ENCODE assay signal across 8 cellular contexts in genomic region chr2:20650880-20651730, GRCh38. TPM values are rescaled to one million over a fixed set of nuclear protein-coding genes. Genes with fewer than 3 reads are reported as not detected.
DNase-seq lines count a peak whose midpoint lies in the region; ATAC-seq, FAIRE-seq and TF ChIP-seq lines count a peak whose summit lies in the region.

A gene with protein sequence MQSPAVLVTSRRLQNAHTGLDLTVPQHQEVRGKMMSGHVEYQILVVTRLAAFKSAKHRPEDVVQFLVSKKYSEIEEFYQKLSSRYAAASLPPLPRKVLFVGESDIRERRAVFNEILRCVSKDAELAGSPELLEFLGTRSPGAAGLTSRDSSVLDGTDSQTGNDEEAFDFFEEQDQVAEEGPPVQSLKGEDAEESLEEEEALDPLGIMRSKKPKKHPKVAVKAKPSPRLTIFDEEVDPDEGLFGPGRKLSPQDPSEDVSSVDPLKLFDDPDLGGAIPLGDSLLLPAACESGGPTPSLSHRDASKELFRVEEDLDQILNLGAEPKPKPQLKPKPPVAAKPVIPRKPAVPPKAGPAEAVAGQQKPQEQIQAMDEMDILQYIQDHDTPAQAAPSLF (minus strand): TSS chr2:20651098. CDS start chr2:20651063, 35 bp downstream.

- intact Hi-C loops in pancreas (cut with DNase I) (no loop called here), tibial artery (cut with DNase I; ENCODE audit: low total_unique reads) (no loop called here)

- H3K27ac Mint-ChIP-seq in activated naive CD4-positive, alpha-beta T cell treated with anti-CD3 and anti-CD28 coated beads, Interleukin-2, amount 50 U/mL, for 72 hours, result peak within 1 kb of the TSS; percentile 77 to 94
- peak within 1 kb of the TSS; percentile 77 for H3K27ac Mint-ChIP-seq in glutamatergic neuron (ENCODE audit: unreplicated experiment)

- H3K36me3 ChIP-seq in H7 (replicated peaks; ENCODE audit: control insufficient read depth, insufficient read depth, low read length) (no peaks in the 10 kb centered on the region), pancreas (no peaks in the 10 kb centered on the region), tibial artery (peaks cover 0 to 11% (median 8%) of the 10 kb centered on the region in 3 donors)

- H3K27ac ChIP-seq in pancreas, result peak within 1 kb of the TSS; percentile 82 to 87 (median 84)
- H3K27ac ChIP-seq in tibial artery, result peak within 1 kb of the TSS; percentile 98

- H3K9me3 Mint-ChIP-seq in activated naive CD4-positive, alpha-beta T cell treated with anti-CD3 and anti-CD28 coated beads, Interleukin-2, amount 50 U/mL, for 72 hours, result no peaks in the 10 kb centered on the region
- peaks cover 8% of the 10 kb centered on the region for H3K9me3 Mint-ChIP-seq in glutamatergic neuron (ENCODE audit: unreplicated experiment)

- peaks cover 25% of the 10 kb centered on the region for H3K4me1 Mint-ChIP-seq in glutamatergic neuron (ENCODE audit: low read depth, unreplicated experiment)

- 1% methylated on average over 57 to 71 of the region's 71 CpGs for WGBS in pancreas, 2 donors

- peak; percentile 94 for TF ChIP-seq CTCF in glutamatergic neuron (IDR thresholded peaks at IDR 0.05; ENCODE audit: partially characterized antibody, unreplicated experiment)
- TF ChIP-seq CTCF in pancreas (IDR thresholded peaks at IDR 0.05), result peak; percentile 90 to 97 (median 94)
- peak; percentile 79 to 99 for TF ChIP-seq CTCF in tibial artery (IDR thresholded peaks at IDR 0.05)

- H3K9me3 ChIP-seq in pancreas (no peaks in the 10 kb centered on the region), tibial artery (no peaks in the 10 kb centered on the region)

- peaks cover 17% of the 10 kb centered on the region for H3K27me3 Mint-ChIP-seq in glutamatergic neuron (ENCODE audit: unreplicated experiment)

- DNase-seq in GM04504 (ENCODE audit: low read depth) (peak; percentile 64), H7 (peak; percentile 99), M059J (ENCODE audit: low read depth) (peak; percentile 69), glutamatergic neuron (peak; percentile 90), pancreas (peak; percentile 77 to 98 (median 90)), tibial artery (peak; percentile 79 to 94)
- DNase-seq in activated naive CD4-positive, alpha-beta T cell treated with anti-CD3 and anti-CD28 coated beads, Interleukin-2, amount 50 U/mL, for 72 hours (ENCODE audit: low spot score in 2 of 2), result peak; percentile 93 to 97

- H3K4me1 ChIP-seq in pancreas (peaks cover 0 to 11% (median 9%) of the 10 kb centered on the region in 3 donors), tibial artery (peaks cover 0 to 50% (median 37%) of the 10 kb centered on the region in 4 donors)

- FAIRE-seq in pancreas (lab: Jason Lieb, UNC), result no peak

- peak within 1 kb of the TSS; percentile 84 for H3K4me3 ChIP-seq in H7 (ENCODE audit: insufficient read depth, low read depth, low read length)
- H3K4me3 ChIP-seq in pancreas, result peak within 1 kb of the TSS; percentile 58 to 99 (median 98)
- H3K4me3 ChIP-seq in tibial artery, result peak within 1 kb of the TSS; percentile 92 to 97

- H3K4me3 Mint-ChIP-seq in glutamatergic neuron (ENCODE audit: unreplicated experiment), result peak within 1 kb of the TSS; percentile 92

- H3K36me3 Mint-ChIP-seq in activated naive CD4-positive, alpha-beta T cell treated with anti-CD3 and anti-CD28 coated beads, Interleukin-2, amount 50 U/mL, for 72 hours, result no peaks in the 10 kb centered on the region
- no peaks in the 10 kb centered on the region for H3K36me3 Mint-ChIP-seq in glutamatergic neuron (ENCODE audit: unreplicated experiment)

- H3K27me3 ChIP-seq in H7 (ENCODE audit: control insufficient read depth, insufficient read depth, low read length) (peaks cover 3% of the 10 kb centered on the region), pancreas (no peaks in the 10 kb centered on the region), tibial artery (no peaks in the 10 kb centered on the region)

- ATAC-seq in SK-N-SH treated with all-trans-retinoic acid at 6 μM for 48 hours (peak; percentile 96), pancreas (peak; percentile 96 to 97 (median 97))
- peak; percentile 94 to 95 for ATAC-seq in activated naive CD4-positive, alpha-beta T cell treated with anti-CD3 and anti-CD28 coated beads, Interleukin-2, amount 50 U/mL, for 72 hours

TF ChIP-seq in SK-N-SH treated with all-trans-retinoic acid at 6 μM for 48 hours, 23 proteins besides CTCF, POLR2A, EP300 and RAD21:
- TF ChIP-seq SNAI2 (CRISPR knock-in tag; IDR thresholded peaks at IDR 0.05) (0 out of 2 replicates have a peak, but pooled peaks have one; percentile 61), CSDC2 (CRISPR knock-in tag; IDR thresholded peaks at IDR 0.05) (no peak; the same call in 1 of the 2 replicates), TSHZ2 (CRISPR knock-in tag; IDR thresholded peaks at IDR 0.05) (peak; percentile 16), GLIS3 (CRISPR knock-in tag; IDR thresholded peaks at IDR 0.05) (0 out of 2 replicates have a peak, but pooled peaks have one; percentile 17), OSR1 (CRISPR knock-in tag; IDR thresholded peaks at IDR 0.05) (no peak), ZNF70 (CRISPR knock-in tag; IDR thresholded peaks at IDR 0.05) (peak; percentile 37; the same call in 1 of the 2 replicates), BACH2 (CRISPR knock-in tag; IDR thresholded peaks at IDR 0.05; ENCODE audit: borderline replicate concordance) (0 out of 2 replicates have a peak, but pooled peaks have one; percentile 44), ESRRG (CRISPR knock-in tag; IDR thresholded peaks at IDR 0.05) (no peak), ZFP3 (CRISPR knock-in tag; IDR thresholded peaks at IDR 0.05) (0 out of 2 replicates have a peak, but pooled peaks have one; percentile 24)

RNA-seq across cellular contexts. Expression of the gene that starts here (rescaled TPM):
- 30.2 and 41.3 TPM in 2 replicates for total RNA-seq in H7 (2014; rRNA removed; shearing (Covaris generic))
- 6.5 and 12.1 TPM in 2 replicates for total RNA-seq in M059J (2014; rRNA removed; shearing (Covaris generic))
- total RNA-seq in activated naive CD4-positive, alpha-beta T cell treated with anti-CD3 and anti-CD28 coated beads, Interleukin-2, amount 50 U/mL, for 72 hours, result 1 to 10 TPM; 6.1 to 7.9 TPM
- 23.8 TPM for total RNA-seq in glutamatergic neuron (ENCODE audit: unreplicated experiment)
- total RNA-seq in pancreas, result 10 to 100 TPM in 5 of 6 donors, 1 to 10 TPM in 1; 9.5 to 16.8 (median 10.3) TPM
- 10 to 100 TPM; 11.1 to 15.5 TPM for polyA plus RNA-seq in pancreas

Comparison
In these comparisons a context has a peak if more than half of its experiments do, and no peak if none do; other contexts are left out.
1. Peak in every context shown above with its lines: DNase-seq, ATAC-seq, H3K4me3 ChIP-seq and H3K27ac ChIP-seq.